Comparison of ENCODE assay signal across 8 cellular contexts in genomic region chr17:69335018-69335417, GRCh38. TPM values are rescaled to one million over a fixed set of nuclear protein-coding genes. Genes with fewer than 3 reads are reported as not detected.
DNase-seq lines count a peak whose midpoint lies in the region; ATAC-seq, FAIRE-seq and TF ChIP-seq lines count a peak whose summit lies in the region.

No MANE protein-coding gene starts in this region.

- H3K27me3 ChIP-seq in Peyer's patch (no peaks in the 10 kb centered on the region), foreskin keratinocyte (no peaks in the 10 kb centered on the region)

- intact Hi-C loops in posterior vena cava (cut with DNase I) = no loop called here

- TF ChIP-seq CTCF in AG10803 (conservative IDR thresholded peaks at IDR 0.05; ENCODE audit: low read length) (peak; percentile 66), Peyer's patch (IDR thresholded peaks at IDR 0.05) (peak in 4 of 6 experiments; percentile 38 to 86 (median 81)), foreskin keratinocyte (conservative IDR thresholded peaks at IDR 0.05) (peak; percentile 56)

- FAIRE-seq in urothelium cell line (lab: Jason Lieb, UNC) = no peak

- H3K27ac ChIP-seq in Peyer's patch (no peak overlapping the region), foreskin keratinocyte (no peak overlapping the region)

- no peaks in the 10 kb centered on the region for H3K9me3 ChIP-seq in Peyer's patch

- ATAC-seq in GM18868 (IDR thresholded peaks at IDR 0.05; ENCODE audit: unreplicated experiment) (peak; percentile 79), foreskin keratinocyte (no peak), GM21360 (IDR thresholded peaks at IDR 0.05; ENCODE audit: unreplicated experiment) (no peak)

- no peaks in the 10 kb centered on the region for H3K4me1 ChIP-seq in Peyer's patch
- no peaks in the 10 kb centered on the region for H3K4me1 ChIP-seq in foreskin keratinocyte

- DNase-seq in AG10803 (ENCODE audit: low read depth) = peak; percentile 59
- DNase-seq in Peyer's patch = no peak
- peak in 1 of 2 donors; percentile 32 for DNase-seq in foreskin keratinocyte
- DNase-seq in urothelium cell line (ENCODE audit: low spot score) = peak; percentile 13
- no peak for DNase-seq in posterior vena cava (ENCODE audit: low spot score)
- DNase-seq in retina = no peak

- H3K36me3 ChIP-seq in Peyer's patch = no peaks in the 10 kb centered on the region

- TF ChIP-seq POLR2A in Peyer's patch (IDR thresholded peaks at IDR 0.05) = no peak

- H3K4me3 ChIP-seq in AG10803 (ENCODE audit: low read length) (no peak overlapping the region), Peyer's patch (no peak overlapping the region)

RNA-seq across cellular contexts. Expression of gene ABCA5, which starts 8.1 kb away (rescaled TPM):
- total RNA-seq in Peyer's patch (100 to 1,000 TPM in 3 of 4 donors, 10 to 100 TPM in 1; 25.6 to 239 (median 177) TPM), foreskin keratinocyte (7.4 and 8.1 TPM in 2 replicates), posterior vena cava (10 to 100 TPM; 14.7 to 16.7 TPM)
- polyA plus RNA-seq in foreskin keratinocyte = 1.9 and 2.0 TPM in 2 replicates

Comparison
In these comparisons a context has a peak if more than half of its experiments do, and no peak if none do; other contexts are left out.
1. DNase-seq: peak in AG10803 (single experiment) and urothelium cell line (single experiment); none in Peyer's patch (0 of 3), posterior vena cava (single experiment) and retina (single experiment).
2. Peak in every context shown above with its lines, with median percentiles within 50 percentile points of each other: CTCF ChIP-seq.